ENCODE assay signal across 3 cellular contexts in the genomic region with DNA sequence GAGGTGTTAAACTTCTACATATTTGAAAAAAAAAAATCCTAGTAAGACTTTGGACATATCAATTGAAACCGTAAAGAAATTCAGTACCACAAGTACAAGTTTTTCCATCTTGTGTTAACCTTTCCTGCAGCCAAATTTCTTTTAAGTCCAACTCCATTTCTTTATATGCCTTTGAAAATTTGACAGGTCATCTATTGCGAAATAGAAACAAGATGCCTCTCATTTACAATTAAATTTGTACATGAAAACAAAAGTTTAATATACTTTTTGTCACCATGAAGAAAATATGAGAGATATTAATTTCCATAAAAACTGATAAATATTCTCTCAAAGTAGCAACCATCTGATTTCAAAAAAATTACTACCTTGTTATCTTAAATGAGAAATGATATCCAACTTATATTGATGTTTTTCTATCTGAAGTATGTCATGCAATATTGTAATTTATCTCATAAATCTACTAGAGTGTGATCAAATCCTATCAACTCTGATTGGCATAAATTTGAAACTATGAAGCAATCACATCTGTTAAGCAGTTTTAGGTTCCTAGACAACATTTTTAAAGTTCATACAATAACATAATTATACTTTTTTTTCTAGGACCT.
TF ChIP-seq lines count a peak whose summit lies in the region.

No MANE protein-coding gene starts in this region.

TF ChIP-seq in HepG2, 621 proteins besides CTCF, POLR2A, EP300 and RAD21:
- TF ChIP-seq MEIS1 (CRISPR knock-in tag; IDR thresholded peaks at IDR 0.05; ENCODE audit: borderline replicate concordance) (no peak), CEBPB (IDR thresholded peaks at IDR 0.05; ENCODE audit: borderline replicate concordance, low read depth, low read length) (peak; percentile 81; the same call in 1 of the 2 replicates), CEBPG (CRISPR knock-in tag; IDR thresholded peaks at IDR 0.05) (0 out of 2 replicates have a peak, but pooled peaks have one; percentile 15)

TF ChIP-seq in WTC11, 78 proteins besides CTCF, POLR2A, EP300 and RAD21:
- TF ChIP-seq FOXP1 (CRISPR knock-in tag; IDR thresholded peaks at IDR 0.05; ENCODE audit: borderline replicate concordance) = no peak
- TF ChIP-seq, protein P1, sequence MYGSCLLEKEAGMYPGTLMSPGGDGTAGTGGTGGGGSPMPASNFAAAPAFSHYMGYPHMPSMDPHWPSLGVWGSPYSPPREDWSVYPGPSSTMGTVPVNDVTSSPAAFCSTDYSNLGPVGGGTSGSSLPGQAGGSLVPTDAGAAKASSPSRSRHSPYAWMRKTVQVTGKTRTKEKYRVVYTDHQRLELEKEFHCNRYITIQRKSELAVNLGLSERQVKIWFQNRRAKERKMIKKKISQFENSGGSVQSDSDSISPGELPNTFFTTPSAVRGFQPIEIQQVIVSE (CRISPR knock-in tag; IDR thresholded peaks at IDR 0.05; ENCODE audit: borderline replicate concordance) = no peak
- TF ChIP-seq MXD4 (CRISPR knock-in tag; IDR thresholded peaks at IDR 0.05; ENCODE audit: borderline replicate concordance) = no peak
- no peak for TF ChIP-seq JAZF1 (CRISPR knock-in tag; IDR thresholded peaks at IDR 0.05)
- TF ChIP-seq ETV6 (CRISPR knock-in tag; IDR thresholded peaks at IDR 0.05) = no peak
- TF ChIP-seq, protein P2, sequence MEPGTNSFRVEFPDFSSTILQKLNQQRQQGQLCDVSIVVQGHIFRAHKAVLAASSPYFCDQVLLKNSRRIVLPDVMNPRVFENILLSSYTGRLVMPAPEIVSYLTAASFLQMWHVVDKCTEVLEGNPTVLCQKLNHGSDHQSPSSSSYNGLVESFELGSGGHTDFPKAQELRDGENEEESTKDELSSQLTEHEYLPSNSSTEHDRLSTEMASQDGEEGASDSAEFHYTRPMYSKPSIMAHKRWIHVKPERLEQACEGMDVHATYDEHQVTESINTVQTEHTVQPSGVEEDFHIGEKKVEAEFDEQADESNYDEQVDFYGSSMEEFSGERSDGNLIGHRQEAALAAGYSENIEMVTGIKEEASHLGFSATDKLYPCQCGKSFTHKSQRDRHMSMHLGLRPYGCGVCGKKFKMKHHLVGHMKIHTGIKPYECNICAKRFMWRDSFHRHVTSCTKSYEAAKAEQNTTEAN (CRISPR knock-in tag; IDR thresholded peaks at IDR 0.05) = no peak
- TF ChIP-seq, protein P3, sequence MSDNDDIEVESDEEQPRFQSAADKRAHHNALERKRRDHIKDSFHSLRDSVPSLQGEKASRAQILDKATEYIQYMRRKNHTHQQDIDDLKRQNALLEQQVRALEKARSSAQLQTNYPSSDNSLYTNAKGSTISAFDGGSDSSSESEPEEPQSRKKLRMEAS (CRISPR knock-in tag; IDR thresholded peaks at IDR 0.05) = no peak

TF ChIP-seq in H1, 55 proteins besides CTCF, POLR2A, EP300 and RAD21:
- TF ChIP-seq CEBPB (IDR thresholded peaks at IDR 0.05; ENCODE audit: low read depth, low read length) (peak; percentile 81; the same call in 1 of the 2 replicates), KDM5A (IDR thresholded peaks at IDR 0.05; ENCODE audit: low read length) (no peak)
